In genomic region chr13:64917566-64917965, GRCh38 we compare ENCODE assay signal across 32 cellular contexts.
"Had no signal": no experiment of that assay in that cellular context is flagged by ENCODE, and none has a peak within 500 bp of the region (broad histone marks: within the 10 kb centered on the region; RNA-seq: fewer than 3 reads in every experiment).

No MANE protein-coding gene starts in this region.

- ATAC-seq: activated CD8-positive, alpha-beta T cell treated with anti-CD3 and anti-CD28 coated beads for 36 hours; activated naive CD4-positive, alpha-beta T cell treated with anti-CD3 and anti-CD28 coated beads, Interleukin-2, amount 50 U/mL, for 72 hours; activated T-cell treated with anti-CD3 and anti-CD28 coated beads, Interleukin-2, amount 50 U/mL, for 4 hours; activated T-cell treated with anti-CD3 and anti-CD28 coated beads, Interleukin-2, amount 50 U/mL, for 72 hours; activated T-helper 17 cell treated with anti-CD3 and anti-CD28 coated beads, Interleukin-2, amount 50 U/mL, for 72 hours; body of pancreas had no signal

- H3K27ac ChIP-seq: adrenal gland, body of pancreas, brain microvascular endothelial cell, breast epithelium, VCaP had no signal

- H3K4me3 ChIP-seq: adrenal gland, body of pancreas, breast epithelium had no signal

- H3K36me3 ChIP-seq: adrenal gland, brain microvascular endothelial cell, breast epithelium had no signal

- H3K27me3 ChIP-seq: adrenal gland, body of pancreas, brain microvascular endothelial cell, breast epithelium had no signal

- DNase-seq: activated B cell treated with CpG ODN at 0.5 μM for 24 hours; activated CD4-positive, alpha-beta memory T cell treated with anti-CD3 and anti-CD28 coated beads for 36 hours; activated CD4-positive, alpha-beta T cell treated with anti-CD3 and anti-CD28 coated beads for 4 hours; activated CD4-positive, alpha-beta T cell treated with anti-CD3 and anti-CD28 coated beads, Interleukin-2, amount 10 ng/mL, durations not matched to agents 24 days and 14 days; activated CD4-positive, alpha-beta T cell treated with anti-CD3 and anti-CD28 coated beads, Interleukin-2, amount 50 U/mL, for 1 hour; activated CD4-positive, alpha-beta T cell treated with anti-CD3 and anti-CD28 coated beads, Interleukin-2, amount 50 U/mL, for 4 hours; activated CD4-positive, CD25-positive, alpha-beta regulatory T cell treated with anti-CD3 and anti-CD28 coated beads, Interleukin-2, amount 50 U/mL, for 72 hours; activated CD8-positive, alpha-beta memory T cell treated with anti-CD3 and anti-CD28 coated beads, Interleukin-2, amount 50 U/mL, for 4 hours; activated CD8-positive, alpha-beta T cell treated with anti-CD3 and anti-CD28 coated beads for 36 hours; activated effector memory CD4-positive, alpha-beta T cell treated with anti-CD3 and anti-CD28 coated beads, Interleukin-2, amount 50 U/mL, for 16 hours; activated gamma-delta T cell treated with Interleukin-2 at 50 U/mL for 16 hours; activated naive CD4-positive, alpha-beta T cell; activated naive CD4-positive, alpha-beta T cell treated with anti-CD3 and anti-CD28 coated beads for 36 hours; activated naive CD4-positive, alpha-beta T cell treated with anti-CD3 and anti-CD28 coated beads, Interleukin-2, amount 50 U/mL, for 16 hours; activated naive CD8-positive, alpha-beta T cell treated with anti-CD3 and anti-CD28 coated beads for 36 hours; activated T-cell treated with anti-CD3 and anti-CD28 coated beads for 4 hours; activated T-cell treated with anti-CD3 and anti-CD28 coated beads, Interleukin-2, amount 50 U/mL, for 1 hour; activated T-cell treated with anti-CD3 and anti-CD28 coated beads, Interleukin-2, amount 50 U/mL, for 4 hours; activated T-cell treated with anti-CD3 and anti-CD28 coated beads, Interleukin-2, amount 50 U/mL, for 72 hours; adrenal gland; amniotic stem cell; aorta; body of pancreas; brain microvascular endothelial cell; central memory CD4-positive, alpha-beta T cell; T-helper 2 cell; T-helper 9 cell had no signal

- H3K4me1 ChIP-seq: adrenal gland, body of pancreas, breast epithelium had no signal

- FAIRE-seq: astrocyte had no signal

- H3K9me3 ChIP-seq: adrenal gland, body of pancreas had no signal
